18 cellular contexts compared by ENCODE assay signal in the genomic region with DNA sequence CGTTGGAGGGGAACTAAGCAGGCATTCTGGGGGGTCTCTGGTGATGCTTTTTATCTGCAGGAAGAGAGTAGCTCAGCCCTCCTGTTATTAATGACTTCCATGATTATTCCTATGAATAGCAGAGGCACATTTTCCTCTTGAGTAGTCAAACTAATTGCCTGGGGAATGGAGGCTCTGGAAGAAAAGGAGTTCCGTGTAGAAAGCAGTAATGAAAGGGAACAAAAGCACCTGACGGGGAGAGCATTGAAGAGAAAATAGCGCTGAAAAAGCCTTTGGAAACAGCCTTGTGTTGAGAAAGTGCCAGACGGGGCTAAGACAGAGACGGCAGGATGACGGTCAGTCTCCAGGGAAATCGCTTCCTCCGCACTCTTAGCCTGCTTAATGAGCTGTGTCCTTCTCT.
DNase-seq lines count a peak whose midpoint lies in the region; ATAC-seq and TF ChIP-seq lines count a peak whose summit lies in the region.
"Had no signal": no experiment of that assay in that cellular context is flagged by ENCODE, and none has a peak within 500 bp of the region (broad histone marks: within the 10 kb centered on the region; RNA-seq: fewer than 3 reads in every experiment).

No MANE protein-coding gene starts in this region.

- ATAC-seq in activated CD8-positive, alpha-beta T cell treated with anti-CD3 and anti-CD28 coated beads, Interleukin-2, amount 10 ng/mL, durations not matched to agents 7 days and 5 days: no peak
- ATAC-seq in stimulated activated effector memory CD8-positive, alpha-beta T cell treated with anti-CD3 and anti-CD28 coated beads, Interleukin-12 subunit alpha, Interleukin-12 subunit beta, amount 100 ng/mL, for 72 hours: no peak
- ATAC-seq: A549, HepG2 had no signal

- H3K79me2 ChIP-seq in neural cell (replicated peaks; ENCODE audit: insufficient read depth, low read length): no peaks in the 10 kb centered on the region

- peaks cover 18% of the 10 kb centered on the region for H3K27me3 Mint-ChIP-seq in activated CD8-positive, alpha-beta T cell treated with anti-CD3 and anti-CD28 coated beads, Interleukin-2, amount 10 ng/mL, durations not matched to agents 7 days and 5 days (ENCODE audit: low read depth)

- H3K9me3 Mint-ChIP-seq in activated CD8-positive, alpha-beta T cell treated with anti-CD3 and anti-CD28 coated beads, Interleukin-2, amount 10 ng/mL, durations not matched to agents 7 days and 5 days (ENCODE audit: insufficient read depth): no peaks in the 10 kb centered on the region
- no peaks in the 10 kb centered on the region for H3K9me3 Mint-ChIP-seq in stimulated activated effector memory CD8-positive, alpha-beta T cell treated with anti-CD3 and anti-CD28 coated beads, Interleukin-12 subunit alpha, Interleukin-12 subunit beta, amount 100 ng/mL, for 72 hours

- POLR2A ChIA-PET in activated CD8-positive, alpha-beta T cell treated with anti-CD3 and anti-CD28 coated beads, Interleukin-2, amount 10 ng/mL, durations not matched to agents 7 days and 5 days (lab: Charles Lee): no interaction called here

- H3K4me2 ChIP-seq in BLaER1 (peak overlapping the region; percentile 56), neural cell (ENCODE audit: low read length) (peak overlapping the region; percentile 39)
- H3K4me2 ChIP-seq: A549, KMS-11 had no signal

- H3K27ac ChIP-seq in BLaER1: no peak overlapping the region
- H3K27ac ChIP-seq in neural cell (ENCODE audit: low read length): peak overlapping the region; percentile 89
- H3K27ac ChIP-seq: A549, KMS-11 had no signal

- H3K27me3 ChIP-seq in BLaER1: no peaks in the 10 kb centered on the region
- H3K27me3 ChIP-seq in neural cell (ENCODE audit: insufficient read depth, low read depth, low read length): no peaks in the 10 kb centered on the region

- H3K9ac ChIP-seq in BLaER1 (no peak overlapping the region), neural cell (ENCODE audit: low read length) (peak overlapping the region; percentile 39)
- H3K9ac ChIP-seq: KMS-11 had no signal

- CTCF ChIA-PET in activated CD8-positive, alpha-beta T cell treated with anti-CD3 and anti-CD28 coated beads, Interleukin-2, amount 10 ng/mL, durations not matched to agents 7 days and 5 days (lab: Charles Lee): no interaction called here

- H3F3A ChIP-seq in neural cell (ENCODE audit: insufficient read depth, low read length, poor library complexity, severe bottlenecking): peaks cover 13% of the 10 kb centered on the region

- no peaks in the 10 kb centered on the region for H3K9me2 ChIP-seq in neural cell (ENCODE audit: insufficient read depth, low read length)

- H3K4me3 Mint-ChIP-seq in activated CD8-positive, alpha-beta T cell treated with anti-CD3 and anti-CD28 coated beads, Interleukin-2, amount 10 ng/mL, durations not matched to agents 7 days and 5 days: no peak overlapping the region
- H3K4me3 Mint-ChIP-seq in stimulated activated effector memory CD8-positive, alpha-beta T cell treated with anti-CD3 and anti-CD28 coated beads, Interleukin-12 subunit alpha, Interleukin-12 subunit beta, amount 100 ng/mL, for 72 hours: no peak overlapping the region
- H3K4me3 Mint-ChIP-seq: CD14-positive monocyte, HFFc6 had no signal

- H2AFZ ChIP-seq in neural cell (ENCODE audit: low read depth, low read length): peak overlapping the region; percentile 2

- peak; percentile 10 for TF ChIP-seq RAD21 in neural cell (conservative IDR thresholded peaks at IDR 0.05)

- H3K27ac Mint-ChIP-seq in activated CD8-positive, alpha-beta T cell treated with anti-CD3 and anti-CD28 coated beads, Interleukin-2, amount 10 ng/mL, durations not matched to agents 7 days and 5 days: no peak overlapping the region
- H3K27ac Mint-ChIP-seq in stimulated activated effector memory CD8-positive, alpha-beta T cell treated with anti-CD3 and anti-CD28 coated beads, Interleukin-12 subunit alpha, Interleukin-12 subunit beta, amount 100 ng/mL, for 72 hours: no peak overlapping the region
- H3K27ac Mint-ChIP-seq: CD14-positive monocyte, HFFc6 had no signal

- H3K4me1 Mint-ChIP-seq in activated CD8-positive, alpha-beta T cell treated with anti-CD3 and anti-CD28 coated beads, Interleukin-2, amount 10 ng/mL, durations not matched to agents 7 days and 5 days (ENCODE audit: low read depth): no peaks in the 10 kb centered on the region
- H3K4me1 Mint-ChIP-seq in stimulated activated effector memory CD8-positive, alpha-beta T cell treated with anti-CD3 and anti-CD28 coated beads, Interleukin-12 subunit alpha, Interleukin-12 subunit beta, amount 100 ng/mL, for 72 hours: no peaks in the 10 kb centered on the region
- H3K4me1 Mint-ChIP-seq: CD14-positive monocyte had no signal

- no peaks in the 10 kb centered on the region for H3K36me3 Mint-ChIP-seq in activated CD8-positive, alpha-beta T cell treated with anti-CD3 and anti-CD28 coated beads, Interleukin-2, amount 10 ng/mL, durations not matched to agents 7 days and 5 days (ENCODE audit: low read depth)
- H3K36me3 Mint-ChIP-seq in stimulated activated effector memory CD8-positive, alpha-beta T cell treated with anti-CD3 and anti-CD28 coated beads, Interleukin-12 subunit alpha, Interleukin-12 subunit beta, amount 100 ng/mL, for 72 hours: no peaks in the 10 kb centered on the region
- H3K36me3 Mint-ChIP-seq: CD14-positive monocyte had no signal

- H4K20me1 ChIP-seq in BLaER1 (no peaks in the 10 kb centered on the region), neural cell (ENCODE audit: insufficient read depth) (no peaks in the 10 kb centered on the region)

- H3K36me3 ChIP-seq in BLaER1 (no peaks in the 10 kb centered on the region), neural cell (ENCODE audit: insufficient read depth, low read length) (peaks cover 39% of the 10 kb centered on the region)

- H3K9me3 ChIP-seq in BLaER1 (0 out of 2 replicates have a peak, but pooled peaks cover 5% of the 10 kb centered on the region), neural cell (ENCODE audit: low read length) (no peaks in the 10 kb centered on the region)
- H3K9me3 ChIP-seq: A549 had no signal

- TF ChIP-seq CTCF in neural cell (IDR thresholded peaks at IDR 0.05; ENCODE audit: poor library complexity, severe bottlenecking): no peak

- peaks cover 20% of the 10 kb centered on the region for H3K4me1 ChIP-seq in BLaER1
- H3K4me1 ChIP-seq: A549 had no signal

- peak; percentile 63 for TF ChIP-seq EP300 in neural cell (conservative IDR thresholded peaks at IDR 0.05; ENCODE audit: poor library complexity, severe bottlenecking)

- DNase-seq in NCI-H1105 treated with DMSO at 0.1 percent for 48 hours (lab: John Stamatoyannopoulos, UW) (peak; percentile 79), NCI-H526 treated with DMSO at 0.1 percent for 48 hours (lab: John Stamatoyannopoulos, UW) (peak; percentile 5), Kasumi-1 (lab: John Stamatoyannopoulos, UW) (no peak)
- no peak for DNase-seq in activated CD8-positive, alpha-beta T cell treated with anti-CD3 and anti-CD28 coated beads, Interleukin-2, amount 10 ng/mL, durations not matched to agents 7 days and 5 days
- no peak for DNase-seq in stimulated activated effector memory CD8-positive, alpha-beta T cell treated with anti-CD3 and anti-CD28 coated beads, Interleukin-12 subunit alpha, Interleukin-12 subunit beta, amount 100 ng/mL, for 72 hours (ENCODE audit: low spot score in 2 of 2)
- DNase-seq: EL, HFFc6, NCI-H1048, NCI-H2029, NCI-H345, OCI-M1, SHP77 treated with DMSO at 0.1 percent for 48 hours had no signal

- H3K4me3 ChIP-seq in BLaER1 (no peak overlapping the region), neural cell (ENCODE audit: low read length) (peak overlapping the region; percentile 52)
- H3K4me3 ChIP-seq: A549 had no signal

TF ChIP-seq in neural cell, 6 proteins besides CTCF, POLR2A, EP300 and RAD21:
- TF ChIP-seq, protein P1, sequence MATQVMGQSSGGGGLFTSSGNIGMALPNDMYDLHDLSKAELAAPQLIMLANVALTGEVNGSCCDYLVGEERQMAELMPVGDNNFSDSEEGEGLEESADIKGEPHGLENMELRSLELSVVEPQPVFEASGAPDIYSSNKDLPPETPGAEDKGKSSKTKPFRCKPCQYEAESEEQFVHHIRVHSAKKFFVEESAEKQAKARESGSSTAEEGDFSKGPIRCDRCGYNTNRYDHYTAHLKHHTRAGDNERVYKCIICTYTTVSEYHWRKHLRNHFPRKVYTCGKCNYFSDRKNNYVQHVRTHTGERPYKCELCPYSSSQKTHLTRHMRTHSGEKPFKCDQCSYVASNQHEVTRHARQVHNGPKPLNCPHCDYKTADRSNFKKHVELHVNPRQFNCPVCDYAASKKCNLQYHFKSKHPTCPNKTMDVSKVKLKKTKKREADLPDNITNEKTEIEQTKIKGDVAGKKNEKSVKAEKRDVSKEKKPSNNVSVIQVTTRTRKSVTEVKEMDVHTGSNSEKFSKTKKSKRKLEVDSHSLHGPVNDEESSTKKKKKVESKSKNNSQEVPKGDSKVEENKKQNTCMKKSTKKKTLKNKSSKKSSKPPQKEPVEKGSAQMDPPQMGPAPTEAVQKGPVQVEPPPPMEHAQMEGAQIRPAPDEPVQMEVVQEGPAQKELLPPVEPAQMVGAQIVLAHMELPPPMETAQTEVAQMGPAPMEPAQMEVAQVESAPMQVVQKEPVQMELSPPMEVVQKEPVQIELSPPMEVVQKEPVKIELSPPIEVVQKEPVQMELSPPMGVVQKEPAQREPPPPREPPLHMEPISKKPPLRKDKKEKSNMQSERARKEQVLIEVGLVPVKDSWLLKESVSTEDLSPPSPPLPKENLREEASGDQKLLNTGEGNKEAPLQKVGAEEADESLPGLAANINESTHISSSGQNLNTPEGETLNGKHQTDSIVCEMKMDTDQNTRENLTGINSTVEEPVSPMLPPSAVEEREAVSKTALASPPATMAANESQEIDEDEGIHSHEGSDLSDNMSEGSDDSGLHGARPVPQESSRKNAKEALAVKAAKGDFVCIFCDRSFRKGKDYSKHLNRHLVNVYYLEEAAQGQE (IDR thresholded peaks at IDR 0.05; ENCODE audit: borderline replicate concordance): peak; percentile 99
- TF ChIP-seq SMC3 (conservative IDR thresholded peaks at IDR 0.05; ENCODE audit: poor library complexity) (peak; percentile 22), POLR2AphosphoS5 (IDR thresholded peaks at IDR 0.05) (peak; percentile 60), MXI1 (conservative IDR thresholded peaks at IDR 0.05; ENCODE audit: poor library complexity, severe bottlenecking) (no peak), TAF1 (IDR thresholded peaks at IDR 0.05; ENCODE audit: low read depth) (no peak)

Comparison
In these comparisons a context has a peak if more than half of its experiments do, and no peak if none do; other contexts are left out.
1. DNase-seq: peak in NCI-H1105 treated with DMSO at 0.1 percent for 48 hours (single experiment) and NCI-H526 treated with DMSO at 0.1 percent for 48 hours (single experiment); none in activated CD8-positive, alpha-beta T cell treated with anti-CD3 and anti-CD28 coated beads, Interleukin-2, amount 10 ng/mL, durations not matched to agents 7 days and 5 days (single experiment), stimulated activated effector memory CD8-positive, alpha-beta T cell treated with anti-CD3 and anti-CD28 coated beads, Interleukin-12 subunit alpha, Interleukin-12 subunit beta, amount 100 ng/mL, for 72 hours (0 of 2) and Kasumi-1 (0 of 2).